Comparison of ENCODE assay signal across 27 cellular contexts in genomic region chr2:113118263-113118657, GRCh38. TPM values are rescaled to one million over a fixed set of nuclear protein-coding genes. Genes with fewer than 3 reads are reported as not detected.
A peak's percentile ranks its signal among the peaks of the same experiment; 100 is the strongest.
DNase-seq lines count a peak whose midpoint lies in the region; FAIRE-seq and TF ChIP-seq lines count a peak whose summit lies in the region.
"Had no signal": no experiment of that assay in that cellular context is flagged by ENCODE, and none has a peak within 500 bp of the region (broad histone marks: within the 10 kb centered on the region; RNA-seq: fewer than 3 reads in every experiment).

No MANE protein-coding gene starts in this region.

- dilution Hi-C loops in keratinocyte (cut with MboI; ENCODE audit: extremely low pct_ligation_motif_present, low sequenced_read_pairs): no loop called here

- H3K9me1 ChIP-seq in keratinocyte (ENCODE audit: control insufficient read depth, extremely low read depth, insufficient read depth, low read length): no peaks in the 10 kb centered on the region

- no peak overlapping the region for H3K4me3 Mint-ChIP-seq in T-helper 1 cell treated with Interleukin-12 subunit alpha and Interleukin-12 subunit beta and Interleukin-4 antibody, amounts not matched to agents 30 μg/mL and 1 μg/mL, for 36 hours
- H3K4me3 Mint-ChIP-seq in activated T-helper 2 cell treated with anti-CD3 and anti-CD28 coated beads, Interferon-gamma antibody, Interleukin-2, Interleukin-4, amounts not matched to agents 10 μg/mL and 5 μg/mL and 100 μg/mL, durations not matched to agents 14 hours and 24 hours and 36 hours (ENCODE audit: low read depth): peak overlapping the region; percentile 18
- H3K4me3 Mint-ChIP-seq: activated T-cell treated with anti-CD3 and anti-CD28 coated beads, Interleukin-2, amount 50 U/mL, for 4 hours; nephron progenitor cell had no signal

- peak overlapping the region; percentile 32 for H3K27ac Mint-ChIP-seq in T-helper 1 cell treated with Interleukin-12 subunit alpha and Interleukin-12 subunit beta and Interleukin-4 antibody, amounts not matched to agents 30 μg/mL and 1 μg/mL, for 36 hours
- peak overlapping the region; percentile 14 for H3K27ac Mint-ChIP-seq in activated T-helper 2 cell treated with anti-CD3 and anti-CD28 coated beads, Interferon-gamma antibody, Interleukin-2, Interleukin-4, amounts not matched to agents 10 μg/mL and 5 μg/mL and 100 μg/mL, durations not matched to agents 14 hours and 24 hours and 36 hours
- H3K27ac Mint-ChIP-seq: nephron progenitor cell had no signal

- no peak overlapping the region for H2AFZ ChIP-seq in keratinocyte (ENCODE audit: control insufficient read depth, low read length)
- H2AFZ ChIP-seq in OCI-LY7 (ENCODE audit: low read length): no peak overlapping the region

- DNase-seq in T-helper 1 cell (no peak), keratinocyte (ENCODE audit: low read depth, low spot score) (no peak), suprapubic skin (ENCODE audit: low spot score in 2 of 2) (no peak), OCI-LY7 (ENCODE audit: low spot score) (no peak), germinal center (ENCODE audit: low spot score) (no peak), NCI-H345 (lab: John Stamatoyannopoulos, UW) (no peak)
- DNase-seq in activated T-helper 2 cell treated with anti-CD3 and anti-CD28 coated beads, Interferon-gamma antibody, Interleukin-2, Interleukin-4, amounts not matched to agents 10 μg/mL and 5 μg/mL and 100 μg/mL, durations not matched to agents 14 hours and 24 hours and 36 hours (ENCODE audit: low spot score): no peak
- DNase-seq: activated CD4-positive, CD25-positive, alpha-beta regulatory T cell; activated CD8-positive, alpha-beta memory T cell treated with anti-CD3 and anti-CD28 coated beads for 24 hours; activated T-cell treated with anti-CD3 and anti-CD28 coated beads, Interleukin-2, amount 50 U/mL, for 4 hours; AML-193; gastrocnemius medialis; GOT3; kidney glomerular epithelial cell; NCI-H146; NCI-H748 treated with DMSO at 0.1 percent for 48 hours; nephron progenitor cell; SIG-M5; stimulated activated CD4-positive, alpha-beta T cell treated with anti-CD3 and anti-CD28 coated beads, Interleukin-4, amount 100 ng/mL, for 4 hours had no signal

- H3K36me3 ChIP-seq in keratinocyte (ENCODE audit: control insufficient read depth in 2 of 2, extremely low read depth in 1 of 2, insufficient read depth in 2 of 2, low read length in 2 of 2) (peaks cover 0 to under 1% of the 10 kb centered on the region in 2 experiments), suprapubic skin (no peaks in the 10 kb centered on the region), OCI-LY7 (ENCODE audit: insufficient read depth, low read length) (no peaks in the 10 kb centered on the region)
- H3K36me3 ChIP-seq: gastrocnemius medialis had no signal

- TF ChIP-seq POLR2A in suprapubic skin (IDR thresholded peaks at IDR 0.05): no peak

- FAIRE-seq in keratinocyte (lab: Jason Lieb, UNC): no peak
- FAIRE-seq: GM12892, GM19239, urothelium cell line had no signal

- peaks cover 19% of the 10 kb centered on the region for H3K4me1 Mint-ChIP-seq in T-helper 1 cell treated with Interleukin-12 subunit alpha and Interleukin-12 subunit beta and Interleukin-4 antibody, amounts not matched to agents 30 μg/mL and 1 μg/mL, for 36 hours (ENCODE audit: low read depth)
- H3K4me1 Mint-ChIP-seq in activated T-helper 2 cell treated with anti-CD3 and anti-CD28 coated beads, Interferon-gamma antibody, Interleukin-2, Interleukin-4, amounts not matched to agents 10 μg/mL and 5 μg/mL and 100 μg/mL, durations not matched to agents 14 hours and 24 hours and 36 hours (ENCODE audit: low read depth): peaks cover 44% of the 10 kb centered on the region
- H3K4me1 Mint-ChIP-seq: nephron progenitor cell had no signal

- H3K79me2 ChIP-seq in keratinocyte (ENCODE audit: control insufficient read depth, insufficient read depth, low read length) (peaks cover 5% of the 10 kb centered on the region), OCI-LY7 (ENCODE audit: insufficient read depth, low read depth, low read length) (no peaks in the 10 kb centered on the region)

- no peaks in the 10 kb centered on the region for H3K27me3 ChIP-seq in keratinocyte (ENCODE audit: control insufficient read depth, extremely low read depth, insufficient read depth, low read length)
- no peaks in the 10 kb centered on the region for H3K27me3 ChIP-seq in suprapubic skin
- H3K27me3 ChIP-seq: gastrocnemius medialis had no signal

- peak overlapping the region; percentile 88 for H3K4me2 ChIP-seq in keratinocyte (ENCODE audit: control insufficient read depth, extremely low read depth, insufficient read depth, low read depth, low read length)
- H3K4me2 ChIP-seq in OCI-LY7 (ENCODE audit: low read length): no peak overlapping the region

- H3K9me2 ChIP-seq in OCI-LY7 (ENCODE audit: insufficient read depth, low read length): no peaks in the 10 kb centered on the region

- H4K20me1 ChIP-seq in keratinocyte (ENCODE audit: control insufficient read depth, extremely low read depth, insufficient read depth, low read length): no peaks in the 10 kb centered on the region
- H4K20me1 ChIP-seq in OCI-LY7 (ENCODE audit: insufficient read depth, low read length): no peaks in the 10 kb centered on the region

- H3K27me3 Mint-ChIP-seq in T-helper 1 cell treated with Interleukin-12 subunit alpha and Interleukin-12 subunit beta and Interleukin-4 antibody, amounts not matched to agents 30 μg/mL and 1 μg/mL, for 36 hours (ENCODE audit: low read depth): peaks cover 9% of the 10 kb centered on the region
- H3K27me3 Mint-ChIP-seq in activated T-helper 2 cell treated with anti-CD3 and anti-CD28 coated beads, Interferon-gamma antibody, Interleukin-2, Interleukin-4, amounts not matched to agents 10 μg/mL and 5 μg/mL and 100 μg/mL, durations not matched to agents 14 hours and 24 hours and 36 hours (ENCODE audit: low read depth): no peaks in the 10 kb centered on the region

- H3K27ac ChIP-seq in keratinocyte (ENCODE audit: control insufficient read depth, insufficient read depth, low read length) (peak overlapping the region; percentile 98), suprapubic skin (peak overlapping the region; percentile 88), OCI-LY7 (ENCODE audit: low read depth, low read length, poor library complexity, severe bottlenecking) (no peak overlapping the region)
- H3K27ac ChIP-seq: 22Rv1, gastrocnemius medialis had no signal

- POLR2A ChIA-PET in OCI-LY7 (lab: Charles Lee): interaction anchor here (0.6 to 0.9 kb wide), 3 partner anchors 9 to 303 kb away, joined by 3 to 4 read pairs (median 4); no protein-coding TSS in a partner anchor

- TF ChIP-seq EP300 in suprapubic skin (IDR thresholded peaks at IDR 0.05): no peak

- H3K4me1 ChIP-seq in keratinocyte (ENCODE audit: control insufficient read depth, extremely low read depth, insufficient read depth, low read length) (peaks cover 68% of the 10 kb centered on the region), suprapubic skin (peaks cover 61% of the 10 kb centered on the region), OCI-LY7 (ENCODE audit: insufficient read depth, low read length, poor library complexity, severe bottlenecking) (peaks cover 5% of the 10 kb centered on the region)
- H3K4me1 ChIP-seq: gastrocnemius medialis had no signal

- intact Hi-C loops in activated T-helper 2 cell treated with anti-CD3 and anti-CD28 coated beads, Interferon-gamma antibody, Interleukin-2, Interleukin-4, amounts not matched to agents 10 μg/mL and 5 μg/mL and 100 μg/mL, durations not matched to agents 14 hours and 24 hours and 36 hours (cut with micrococcal nuclease): no loop called here
- intact Hi-C loops in OCI-LY7 (cut with micrococcal nuclease; ENCODE audit: unreplicated experiment): no loop called here

- no TSS peak for BruUV-seq in OCI-LY7 (replicated peaks; lab: Mats Ljungman, UMichigan)

- H3K9me3 ChIP-seq in keratinocyte (ENCODE audit: control insufficient read depth, low read depth, low read length): no peaks in the 10 kb centered on the region
- no peaks in the 10 kb centered on the region for H3K9me3 ChIP-seq in suprapubic skin
- no peaks in the 10 kb centered on the region for H3K9me3 ChIP-seq in OCI-LY7 (ENCODE audit: low read length)
- H3K9me3 ChIP-seq: gastrocnemius medialis had no signal

- peak overlapping the region; percentile 89 for H3K9ac ChIP-seq in keratinocyte (ENCODE audit: control insufficient read depth, extremely low read depth, insufficient read depth, low read length)

- 62% methylated on average over 2 of the region's 2 CpGs for WGBS in suprapubic skin

- H3K9me3 Mint-ChIP-seq in T-helper 1 cell treated with Interleukin-12 subunit alpha and Interleukin-12 subunit beta and Interleukin-4 antibody, amounts not matched to agents 30 μg/mL and 1 μg/mL, for 36 hours: no peaks in the 10 kb centered on the region
- no peaks in the 10 kb centered on the region for H3K9me3 Mint-ChIP-seq in activated T-helper 2 cell treated with anti-CD3 and anti-CD28 coated beads, Interferon-gamma antibody, Interleukin-2, Interleukin-4, amounts not matched to agents 10 μg/mL and 5 μg/mL and 100 μg/mL, durations not matched to agents 14 hours and 24 hours and 36 hours
- H3K9me3 Mint-ChIP-seq: activated naive CD4-positive, alpha-beta T cell treated with anti-CD3 and anti-CD28 coated beads, Interleukin-2, amount 50 U/mL, for 72 hours; activated T-cell treated with anti-CD3 and anti-CD28 coated beads, Interleukin-2, amount 50 U/mL, for 4 hours; nephron progenitor cell had no signal

- H3K36me3 Mint-ChIP-seq in T-helper 1 cell treated with Interleukin-12 subunit alpha and Interleukin-12 subunit beta and Interleukin-4 antibody, amounts not matched to agents 30 μg/mL and 1 μg/mL, for 36 hours (ENCODE audit: low read depth): peaks cover 3% of the 10 kb centered on the region
- H3K36me3 Mint-ChIP-seq in activated T-helper 2 cell treated with anti-CD3 and anti-CD28 coated beads, Interferon-gamma antibody, Interleukin-2, Interleukin-4, amounts not matched to agents 10 μg/mL and 5 μg/mL and 100 μg/mL, durations not matched to agents 14 hours and 24 hours and 36 hours (ENCODE audit: low read depth): peaks cover 5% of the 10 kb centered on the region
- H3K36me3 Mint-ChIP-seq: activated naive CD4-positive, alpha-beta T cell treated with anti-CD3 and anti-CD28 coated beads, Interleukin-2, amount 50 U/mL, for 72 hours had no signal

- no peak for TF ChIP-seq CTCF in keratinocyte (optimal IDR thresholded peaks at IDR 0.05 in 1 of 3, IDR thresholded peaks at IDR 0.05 in 1 of 3, conservative IDR thresholded peaks at IDR 0.05 in 1 of 3; ENCODE audit: extremely low read depth in 1 of 3, insufficient read depth in 2 of 3, low read length in 3 of 3)
- TF ChIP-seq CTCF in suprapubic skin (IDR thresholded peaks at IDR 0.05): no peak
- TF ChIP-seq CTCF in OCI-LY7 (conservative IDR thresholded peaks at IDR 0.05; ENCODE audit: low read length): no peak

- peak overlapping the region; percentile 71 to 75 (median 72) for H3K4me3 ChIP-seq in keratinocyte (ENCODE audit: control insufficient read depth in 2 of 3, extremely low read depth in 1 of 3, insufficient read depth in 2 of 3, low read depth in 1 of 3, low read length in 3 of 3)
- H3K4me3 ChIP-seq in suprapubic skin: peak overlapping the region; percentile 38
- no peak overlapping the region for H3K4me3 ChIP-seq in OCI-LY7 (ENCODE audit: low read depth, low read length, poor library complexity, severe bottlenecking)
- H3K4me3 ChIP-seq: gastrocnemius medialis had no signal

- CTCF ChIA-PET in OCI-LY7 (lab: Charles Lee; ENCODE audit: unreplicated experiment): no interaction called here

RNA-seq across cellular contexts. Expression of gene IL1RN, which starts 9.1 kb away (rescaled TPM):
- 13.2 and 15.9 TPM in 2 replicates for total RNA-seq in activated T-helper 2 cell treated with anti-CD3 and anti-CD28 coated beads, Interferon-gamma antibody, Interleukin-2, Interleukin-4, amounts not matched to agents 10 μg/mL and 5 μg/mL and 100 μg/mL, durations not matched to agents 14 hours and 24 hours and 36 hours
- polyA plus RNA-seq in keratinocyte: 114 to 190 TPM (median 128 TPM) in 3 replicates
- 78.2 TPM for polyA plus RNA-seq in keratinocyte (2011; ENCODE audit: low read depth)
- 135 and 172 TPM in 2 replicates for polyA plus RNA-seq in keratinocyte (2011; cell fraction: cytosol; rRNA removed)
- 163 and 216 TPM in 2 replicates for polyA plus RNA-seq in keratinocyte (2011; cell fraction: nucleus; rRNA removed)
- polyA plus RNA-seq in keratinocyte (2012; ENCODE audit: low replicate concordance): 86.5 and 244 TPM in 2 replicates
- 115 to 344 TPM (median 161 TPM) in 3 replicates for polyA minus RNA-seq in keratinocyte
- polyA minus RNA-seq in keratinocyte (2011; cell fraction: cytosol; rRNA and poly(A)+ RNA removed): 83.3 TPM
- polyA minus RNA-seq in keratinocyte (2011; cell fraction: nucleus; rRNA and poly(A)+ RNA removed): 66.6 and 115 TPM in 2 replicates
- total RNA-seq in suprapubic skin (100 to 1,000 TPM; 129 to 147 (median 135) TPM), OCI-LY7 (2022) (not detected in 2 replicates)
- total RNA-seq in OCI-LY7 (2014; rRNA removed; shearing (Covaris generic)): not detected in 2 replicates
- total RNA-seq: pulmonary artery endothelial cell had no signal

RNA-seq across cellular contexts. Expression of gene IL1F10, which starts 50.5 kb away (rescaled TPM):
- total RNA-seq in activated T-helper 2 cell treated with anti-CD3 and anti-CD28 coated beads, Interferon-gamma antibody, Interleukin-2, Interleukin-4, amounts not matched to agents 10 μg/mL and 5 μg/mL and 100 μg/mL, durations not matched to agents 14 hours and 24 hours and 36 hours: not detected in 2 replicates
- polyA plus RNA-seq in keratinocyte: 0.15 to 0.75 TPM (median 0.37 TPM) in 3 replicates
- polyA plus RNA-seq in keratinocyte (2011; ENCODE audit: low read depth): 1.9 TPM
- polyA plus RNA-seq in keratinocyte (2011; cell fraction: cytosol; rRNA removed): 0.47 and 0.73 TPM in 2 replicates
- 0.49 and 0.56 TPM in 2 replicates for polyA plus RNA-seq in keratinocyte (2011; cell fraction: nucleus; rRNA removed)
- 0.22 and 6.2 TPM in 2 replicates for polyA plus RNA-seq in keratinocyte (2012; ENCODE audit: low replicate concordance)
- 0.69 TPM in 1 of 3 replicates, not detected in the others for polyA minus RNA-seq in keratinocyte
- not detected for polyA minus RNA-seq in keratinocyte (2011; cell fraction: cytosol; rRNA and poly(A)+ RNA removed)
- not detected in 2 replicates for polyA minus RNA-seq in keratinocyte (2011; cell fraction: nucleus; rRNA and poly(A)+ RNA removed)
- 10 to 100 TPM in 3 of 4 donors, under 1 TPM in 1; 0.80 to 23.2 (median 18.3) TPM for total RNA-seq in suprapubic skin
- not detected in 2 replicates for total RNA-seq in OCI-LY7 (2014; rRNA removed; shearing (Covaris generic))
- total RNA-seq in OCI-LY7 (2022): not detected in 2 replicates
- total RNA-seq: activated naive CD4-positive, alpha-beta T cell treated with anti-CD3 and anti-CD28 coated beads, Interleukin-2, amount 50 U/mL, for 72 hours; activated T-cell treated with anti-CD3 and anti-CD28 coated beads, Interleukin-2, amount 50 U/mL, for 4 hours; gastrocnemius medialis; mesenteric fat pad; pulmonary artery endothelial cell had no signal

RNA-seq across cellular contexts. Expression of gene PSD4, which starts 55.5 kb away (rescaled TPM):
- 313 and 319 TPM in 2 replicates for total RNA-seq in activated T-helper 2 cell treated with anti-CD3 and anti-CD28 coated beads, Interferon-gamma antibody, Interleukin-2, Interleukin-4, amounts not matched to agents 10 μg/mL and 5 μg/mL and 100 μg/mL, durations not matched to agents 14 hours and 24 hours and 36 hours
- 10.4 to 17.3 TPM (median 11.1 TPM) in 3 replicates for polyA plus RNA-seq in keratinocyte
- polyA plus RNA-seq in keratinocyte (2011; ENCODE audit: low read depth): 5.4 TPM
- 6.9 and 11.2 TPM in 2 replicates for polyA plus RNA-seq in keratinocyte (2011; cell fraction: cytosol; rRNA removed)
- polyA plus RNA-seq in keratinocyte (2011; cell fraction: nucleus; rRNA removed): 21.6 and 30.7 TPM in 2 replicates
- polyA plus RNA-seq in keratinocyte (2012; ENCODE audit: low replicate concordance): 10.6 and 23.6 TPM in 2 replicates
- polyA minus RNA-seq in keratinocyte: 14.9 to 39.8 TPM (median 17.4 TPM) in 3 replicates
- polyA minus RNA-seq in keratinocyte (2011; cell fraction: cytosol; rRNA and poly(A)+ RNA removed): 12.9 TPM
- polyA minus RNA-seq in keratinocyte (2011; cell fraction: nucleus; rRNA and poly(A)+ RNA removed): 17.8 and 23.5 TPM in 2 replicates
- total RNA-seq in suprapubic skin (100 to 1,000 TPM in 1 of 4 donors, 10 to 100 TPM in 3; 53.8 to 102 (median 88.0) TPM), OCI-LY7 (2022) (100 and 111 TPM in 2 replicates)
- 78.2 and 99.6 TPM in 2 replicates for total RNA-seq in OCI-LY7 (2014; rRNA removed; shearing (Covaris generic))

RNA-seq across cellular contexts. Expression of gene IL36RN, which starts 59.3 kb away (rescaled TPM):
- total RNA-seq in activated T-helper 2 cell treated with anti-CD3 and anti-CD28 coated beads, Interferon-gamma antibody, Interleukin-2, Interleukin-4, amounts not matched to agents 10 μg/mL and 5 μg/mL and 100 μg/mL, durations not matched to agents 14 hours and 24 hours and 36 hours: not detected in 2 replicates
- polyA plus RNA-seq in keratinocyte: 1.7 to 7.9 TPM (median 3.9 TPM) in 3 replicates
- 30.2 TPM for polyA plus RNA-seq in keratinocyte (2011; ENCODE audit: low read depth)
- 1.5 and 3.2 TPM in 2 replicates for polyA plus RNA-seq in keratinocyte (2011; cell fraction: cytosol; rRNA removed)
- polyA plus RNA-seq in keratinocyte (2011; cell fraction: nucleus; rRNA removed): 2.3 and 2.4 TPM in 2 replicates
- polyA plus RNA-seq in keratinocyte (2012; ENCODE audit: low replicate concordance): 1.2 and 38.5 TPM in 2 replicates
- 0.85 to 5.1 TPM (median 3.0 TPM) in 3 replicates for polyA minus RNA-seq in keratinocyte
- 1.3 TPM for polyA minus RNA-seq in keratinocyte (2011; cell fraction: cytosol; rRNA and poly(A)+ RNA removed)
- polyA minus RNA-seq in keratinocyte (2011; cell fraction: nucleus; rRNA and poly(A)+ RNA removed): 1.6 and 2.7 TPM in 2 replicates
- total RNA-seq in suprapubic skin (10 to 100 TPM in 3 of 4 donors, 1 to 10 TPM in 1; 7.7 to 73.9 (median 37.1) TPM), OCI-LY7 (2022) (not detected in 2 replicates)
- total RNA-seq in OCI-LY7 (2014; rRNA removed; shearing (Covaris generic)): not detected in 2 replicates
- total RNA-seq: activated naive CD4-positive, alpha-beta T cell treated with anti-CD3 and anti-CD28 coated beads, Interleukin-2, amount 50 U/mL, for 72 hours; gastrocnemius medialis; mesenteric fat pad; pulmonary artery endothelial cell had no signal

Comparison
In these comparisons a context has a peak if more than half of its experiments do, and no peak if none do; other contexts are left out.
1. RNA of gene IL1RN, which starts 9.1 kb away (total RNA-seq): 129 to 147 TPM in suprapubic skin and 13.2 to 15.9 TPM in activated T-helper 2 cell treated with anti-CD3 and anti-CD28 coated beads, Interferon-gamma antibody, Interleukin-2, Interleukin-4, amounts not matched to agents 10 μg/mL and 5 μg/mL and 100 μg/mL, durations not matched to agents 14 hours and 24 hours and 36 hours; not detected in OCI-LY7; every median in the first group is over 10 times any median in the second.